Comparison of ENCODE assay signal across 17 cellular contexts in the genomic region with DNA sequence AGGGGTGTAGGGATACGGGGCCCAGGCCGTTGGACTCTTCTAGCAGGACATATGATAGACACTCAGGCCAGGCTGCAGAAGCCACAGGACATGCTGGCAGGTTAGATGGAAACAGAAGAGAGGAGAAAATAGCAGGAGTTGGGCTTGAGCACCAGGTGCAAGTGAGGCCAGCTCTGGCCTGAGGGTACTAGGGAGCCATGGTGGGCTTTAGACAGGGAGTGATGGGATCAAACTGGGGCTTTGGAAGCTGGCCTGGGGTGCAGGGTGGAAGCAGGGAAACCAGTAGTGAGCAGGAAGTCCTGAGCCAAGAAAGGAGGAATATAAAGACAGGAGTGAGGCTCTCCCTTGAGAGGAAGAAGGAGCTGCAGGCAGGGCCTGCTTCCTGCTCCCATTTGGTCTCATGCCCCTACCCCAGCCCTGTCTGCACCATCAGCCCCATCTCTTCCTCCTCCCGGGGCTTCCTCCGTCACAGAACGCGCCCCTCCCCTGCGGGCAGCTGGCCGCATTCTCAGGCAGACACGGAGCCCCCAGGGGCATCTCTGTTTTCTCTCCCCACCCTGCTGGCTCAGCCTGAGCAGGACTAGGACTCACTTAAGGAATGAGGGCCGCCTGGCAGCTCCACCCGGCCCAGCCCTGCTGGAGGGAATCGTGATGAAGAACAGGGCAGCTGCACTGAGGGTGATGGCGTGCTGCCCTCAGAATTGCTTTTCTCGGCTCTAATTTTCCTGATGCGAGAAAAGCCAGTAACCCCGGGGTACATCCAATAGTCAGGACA.
DNase-seq lines count a peak whose midpoint lies in the region; ATAC-seq, FAIRE-seq and TF ChIP-seq lines count a peak whose summit lies in the region.
"Had no signal": no experiment of that assay in that cellular context is flagged by ENCODE, and none has a peak within 500 bp of the region (broad histone marks: within the 10 kb centered on the region; RNA-seq: fewer than 3 reads in every experiment).

No MANE protein-coding gene starts in this region.

- no peak for TF ChIP-seq EP300 in H1 (IDR thresholded peaks at IDR 0.05; ENCODE audit: borderline replicate concordance in 1 of 2, low read depth in 2 of 2, low read length in 2 of 2)
- TF ChIP-seq EP300 in tibial nerve (IDR thresholded peaks at IDR 0.05), result no peak

- H3K9me2 ChIP-seq in GM23338 (ENCODE audit: insufficient read depth), result no peaks in the 10 kb centered on the region

- no peaks in the 10 kb centered on the region for H3K36me3 Mint-ChIP-seq in GM23338 (ENCODE audit: low read depth)
- H3K36me3 Mint-ChIP-seq: activated naive CD4-positive, alpha-beta T cell treated with anti-CD3 and anti-CD28 coated beads, Interleukin-2, amount 50 U/mL, for 24 hours had no signal

- H2BK20ac ChIP-seq in H1 (ENCODE audit: low read length), result no peak overlapping the region

- DNase-seq in GM23338 (ENCODE audit: low spot score) (no peak), H1 (ENCODE audit: low read depth in 1 of 2, low spot score in 2 of 2) (no peak), mesenchymal stem cell (peak; percentile 22), spleen (no peak), NCI-H526 treated with DMSO at 0.1 percent for 48 hours (lab: John Stamatoyannopoulos, UW) (no peak), tibial nerve (ENCODE audit: low spot score in 2 of 2) (no peak)
- no peak for DNase-seq in effector CD4-positive, alpha-beta T cell
- DNase-seq: activated CD4-positive, alpha-beta T cell treated with anti-CD3 and anti-CD28 coated beads for 36 hours; activated CD8-positive, alpha-beta memory T cell treated with anti-CD3 and anti-CD28 coated beads, Interleukin-2, amount 50 U/mL, for 48 hours; BE2C; DMS153; H9 had no signal

- intact Hi-C loops in spleen (cut with DNase I; ENCODE audit: low total_unique reads), result no loop called here

- H2AFZ ChIP-seq in GM23338 (no peak overlapping the region), H1 (ENCODE audit: low read length) (no peak overlapping the region), mesenchymal stem cell (ENCODE audit: low read depth, low read length) (no peak overlapping the region)

- no peak for FAIRE-seq in H1 (lab: Jason Lieb, UNC)
- FAIRE-seq: keratinocyte had no signal

- H3K4me1 Mint-ChIP-seq in GM23338, result no peaks in the 10 kb centered on the region
- H3K4me1 Mint-ChIP-seq: activated CD4-positive, alpha-beta T cell treated with anti-CD3 and anti-CD28 coated beads for 36 hours; activated naive CD4-positive, alpha-beta T cell treated with anti-CD3 and anti-CD28 coated beads, Interleukin-2, amount 50 U/mL, for 24 hours had no signal

- H3K18ac ChIP-seq in H1 (ENCODE audit: extremely low read depth, low read length), result no peak overlapping the region
- H3K18ac ChIP-seq in mesenchymal stem cell (ENCODE audit: low read depth in 1 of 2, low read length in 2 of 2), result peak overlapping the region in 1 of 2 experiments; percentile 70

- H2BK15ac ChIP-seq in H1 (ENCODE audit: low read length) (no peak overlapping the region), mesenchymal stem cell (ENCODE audit: low read depth, poor library complexity, severe bottlenecking) (peak overlapping the region; percentile 54)

- H3K27me3 ChIP-seq in GM23338 (ENCODE audit: insufficient read depth) (no peaks in the 10 kb centered on the region), H1 (replicated peaks in 1 of 4; ENCODE audit: control insufficient read depth in 3 of 4, extremely low read depth in 1 of 4, insufficient read depth in 3 of 4, low read length in 3 of 4) (no peaks in the 10 kb centered on the region), mesenchymal stem cell (ENCODE audit: control insufficient read depth in 1 of 2, insufficient read depth in 1 of 2, low read length in 2 of 2) (no peaks in the 10 kb centered on the region), spleen (replicated peaks in 1 of 7) (no peaks in the 10 kb centered on the region), tibial nerve (no peaks in the 10 kb centered on the region)
- H3K27me3 ChIP-seq: BE2C, tibial artery had no signal

- TF ChIP-seq CTCF in GM23338 (conservative IDR thresholded peaks at IDR 0.05; ENCODE audit: low read depth in 2 of 2) (no peak), H1 (IDR thresholded peaks at IDR 0.05; ENCODE audit: control extremely low read depth in 1 of 3, insufficient read depth in 1 of 3, low read depth in 1 of 3, low read length in 3 of 3) (no peak), spleen (IDR thresholded peaks at IDR 0.05 in 8 of 11, conservative IDR thresholded peaks at IDR 0.05 in 3 of 11) (no peak), tibial nerve (IDR thresholded peaks at IDR 0.05) (no peak)

- no peak overlapping the region for H4K91ac ChIP-seq in H1 (replicated peaks; ENCODE audit: insufficient read length, low read length)
- H4K91ac ChIP-seq in mesenchymal stem cell (ENCODE audit: low read length), result no peak overlapping the region

- H2AK5ac ChIP-seq in H1 (ENCODE audit: low read depth, low read length) (no peak overlapping the region), mesenchymal stem cell (ENCODE audit: low read length, severe bottlenecking) (no peak overlapping the region)

- TF ChIP-seq POLR2A in H1 (IDR thresholded peaks at IDR 0.05; ENCODE audit: control extremely low read depth in 1 of 2, low read depth in 2 of 2, low read length in 2 of 2), result no peak
- no peak for TF ChIP-seq POLR2A in spleen (IDR thresholded peaks at IDR 0.05)
- no peak for TF ChIP-seq POLR2A in tibial nerve (IDR thresholded peaks at IDR 0.05)

- H3K23me2 ChIP-seq in H1 (ENCODE audit: low read depth, low read length), result no peaks in the 10 kb centered on the region

- H3K56ac ChIP-seq in H1 (replicated peaks; ENCODE audit: insufficient read length, low read depth, low read length), result no peak overlapping the region

- no peak overlapping the region for H3K27ac ChIP-seq in GM23338 (ENCODE audit: low read depth)
- no peak overlapping the region for H3K27ac ChIP-seq in H1 (ENCODE audit: low read depth, low read length)
- H3K27ac ChIP-seq in mesenchymal stem cell (ENCODE audit: low read length, poor library complexity, severe bottlenecking), result no peak overlapping the region
- H3K27ac ChIP-seq in spleen, result peak overlapping the region in 5 of 8 donors; percentile 42 to 62 (median 51)
- H3K27ac ChIP-seq in tibial nerve, result no peak overlapping the region
- H3K27ac ChIP-seq: tibial artery had no signal

- H3K27me3 Mint-ChIP-seq in GM23338 (ENCODE audit: insufficient read depth, low read depth, poor library complexity), result peaks cover 7% of the 10 kb centered on the region
- H3K27me3 Mint-ChIP-seq: activated CD4-positive, alpha-beta T cell treated with anti-CD3 and anti-CD28 coated beads for 36 hours; activated naive CD4-positive, alpha-beta T cell treated with anti-CD3 and anti-CD28 coated beads, Interleukin-2, amount 50 U/mL, for 24 hours had no signal

- H3K4me3 ChIP-seq in GM23338, result no peak overlapping the region
- no peak overlapping the region for H3K4me3 ChIP-seq in H1 (ENCODE audit: extremely low read depth in 1 of 4, insufficient read depth in 2 of 4, low read depth in 3 of 4, low read length in 4 of 4)
- H3K4me3 ChIP-seq in mesenchymal stem cell (ENCODE audit: insufficient read depth in 1 of 2, low read depth in 1 of 2, low read length in 2 of 2), result peak overlapping the region in 1 of 2 experiments; percentile 33
- H3K4me3 ChIP-seq in spleen, result no peak overlapping the region
- no peak overlapping the region for H3K4me3 ChIP-seq in tibial nerve
- H3K4me3 ChIP-seq: tibial artery had no signal

- H2BK120ac ChIP-seq in H1 (replicated peaks; ENCODE audit: low read depth, low read length), result no peak overlapping the region
- peak overlapping the region; percentile 88 for H2BK120ac ChIP-seq in mesenchymal stem cell (ENCODE audit: low read depth, low read length)

- no peak overlapping the region for H4K5ac ChIP-seq in H1 (ENCODE audit: insufficient read length, low read depth, low read length)

- H3K4ac ChIP-seq in H1 (replicated peaks; ENCODE audit: insufficient read length, low read depth, low read length) (no peak overlapping the region), mesenchymal stem cell (ENCODE audit: low read depth in 1 of 2, low read length in 2 of 2) (no peak overlapping the region)

- POLR2A ChIA-PET in H1 (lab: Charles Lee; ENCODE audit: partially characterized antibody), result interaction anchor here (1.1 to 1.2 kb wide), 3 partner anchors 13 to 70 kb away, joined by 3 to 4 read pairs (median 3); no protein-coding TSS in a partner anchor

- TF ChIP-seq RAD21 in H1 (IDR thresholded peaks at IDR 0.05 in 1 of 2, conservative IDR thresholded peaks at IDR 0.05 in 1 of 2; ENCODE audit: low read depth in 2 of 2, low read length in 2 of 2), result no peak

- H3K9me3 ChIP-seq in H1 (ENCODE audit: insufficient read depth in 2 of 2, low read depth in 1 of 2, low read length in 1 of 2) (no peaks in the 10 kb centered on the region), mesenchymal stem cell (ENCODE audit: control insufficient read depth, low read length) (no peaks in the 10 kb centered on the region), spleen (no peaks in the 10 kb centered on the region), tibial nerve (no peaks in the 10 kb centered on the region)
- H3K9me3 ChIP-seq: BE2C, tibial artery had no signal

- H3K4me2 ChIP-seq in GM23338 (no peak overlapping the region), H1 (ENCODE audit: insufficient read depth in 1 of 2, low read depth in 2 of 2, low read length in 2 of 2) (no peak overlapping the region), mesenchymal stem cell (ENCODE audit: low read length, poor library complexity, severe bottlenecking) (no peak overlapping the region)

- H3K36me3 ChIP-seq in GM23338 (ENCODE audit: insufficient read depth) (no peaks in the 10 kb centered on the region), H1 (ENCODE audit: control insufficient read depth in 2 of 4, insufficient read depth in 4 of 4, low read length in 3 of 4) (no peaks in the 10 kb centered on the region), mesenchymal stem cell (ENCODE audit: control insufficient read depth in 1 of 2, insufficient read depth in 2 of 2, low read depth in 1 of 2, low read length in 2 of 2) (peaks cover 0 to 18% of the 10 kb centered on the region in 2 experiments), spleen (peaks cover 0 to 8% (median 0%) of the 10 kb centered on the region in 6 donors), tibial nerve (no peaks in the 10 kb centered on the region)
- H3K36me3 ChIP-seq: BE2C, tibial artery had no signal

- no peak overlapping the region for H3K27ac Mint-ChIP-seq in GM23338
- H3K27ac Mint-ChIP-seq: activated CD4-positive, alpha-beta T cell treated with anti-CD3 and anti-CD28 coated beads for 36 hours; activated naive CD4-positive, alpha-beta T cell treated with anti-CD3 and anti-CD28 coated beads, Interleukin-2, amount 50 U/mL, for 24 hours; T-helper 2 cell treated with Interferon-gamma antibody and Interleukin-4, amounts not matched to agents 5 μg/mL and 100 μg/mL, for 36 hours had no signal

- H3K79me2 ChIP-seq in GM23338 (replicated peaks; ENCODE audit: insufficient read depth) (no peaks in the 10 kb centered on the region), H1 (ENCODE audit: control insufficient read depth in 1 of 2, insufficient read depth in 2 of 2, low read length in 2 of 2) (no peaks in the 10 kb centered on the region)

- CTCF ChIA-PET in H1 (lab: Charles Lee; ENCODE audit: partially characterized antibody), result interaction anchor here (0.6 to 2.3 kb wide), 10 partner anchors 8 to 136 kb away, joined by 3 to 12 read pairs (median 3); no protein-coding TSS in a partner anchor

- H2BK12ac ChIP-seq in H1 (ENCODE audit: low read depth, low read length) (no peak overlapping the region), mesenchymal stem cell (ENCODE audit: low read length in 2 of 2) (no peak overlapping the region)

- H3K4me1 ChIP-seq in GM23338 (ENCODE audit: insufficient read depth), result no peaks in the 10 kb centered on the region
- H3K4me1 ChIP-seq in H1 (replicated peaks in 1 of 4; ENCODE audit: control insufficient read depth in 3 of 4, insufficient read depth in 4 of 4, low read length in 3 of 4), result peaks cover 0 to 3% (median 1%) of the 10 kb centered on the region in 4 experiments; a peak in 3 of 7 replicates
- H3K4me1 ChIP-seq in mesenchymal stem cell (ENCODE audit: control insufficient read depth, insufficient read depth, low read depth, low read length), result peaks cover 8% of the 10 kb centered on the region
- H3K4me1 ChIP-seq in spleen, result peaks cover 11 to 59% (median 36%) of the 10 kb centered on the region in 6 donors
- peaks cover 0 to 11% (median 0%) of the 10 kb centered on the region in 4 donors for H3K4me1 ChIP-seq in tibial nerve
- H3K4me1 ChIP-seq: BE2C had no signal

- no peaks in the 10 kb centered on the region for H4K20me1 ChIP-seq in GM23338 (replicated peaks; ENCODE audit: insufficient read depth)
- no peaks in the 10 kb centered on the region for H4K20me1 ChIP-seq in H1 (replicated peaks in 1 of 2; ENCODE audit: control insufficient read depth in 1 of 2, insufficient read depth in 2 of 2, low read length in 2 of 2)

- H3K4me3 Mint-ChIP-seq in GM23338, result no peak overlapping the region
- H3K4me3 Mint-ChIP-seq: activated CD4-positive, alpha-beta T cell treated with anti-CD3 and anti-CD28 coated beads for 36 hours; activated naive CD4-positive, alpha-beta T cell treated with anti-CD3 and anti-CD28 coated beads, Interleukin-2, amount 50 U/mL, for 24 hours; H9; T-helper 2 cell treated with Interferon-gamma antibody and Interleukin-4, amounts not matched to agents 5 μg/mL and 100 μg/mL, for 36 hours had no signal

- H3F3A ChIP-seq in GM23338 (replicated peaks; ENCODE audit: low read depth), result no peaks in the 10 kb centered on the region

- ATAC-seq in GM23338 (peak; percentile 71), HG02588 (IDR thresholded peaks at IDR 0.05; ENCODE audit: unreplicated experiment) (no peak)
- ATAC-seq: activated CD4-positive, alpha-beta T cell treated with anti-CD3 and anti-CD28 coated beads for 36 hours had no signal

- H3K79me1 ChIP-seq in H1 (ENCODE audit: low read depth, low read length) (no peaks in the 10 kb centered on the region; the same call in 1 of the 2 replicates), mesenchymal stem cell (replicated peaks; ENCODE audit: low read length, poor library complexity, severe bottlenecking) (peaks cover 39% of the 10 kb centered on the region)

- H4K8ac ChIP-seq in H1 (ENCODE audit: extremely low read depth, insufficient read depth, low read length) (no peak overlapping the region), mesenchymal stem cell (ENCODE audit: low read length) (peak overlapping the region; percentile 56)

- H3K9ac ChIP-seq in H1 (replicated peaks in 1 of 4; ENCODE audit: extremely low read depth in 1 of 4, low read depth in 3 of 4, low read length in 3 of 4) (no peak overlapping the region), mesenchymal stem cell (ENCODE audit: low read length) (peak overlapping the region; percentile 42)

- H2BK5ac ChIP-seq in H1 (ENCODE audit: low read depth, low read length) (no peak overlapping the region), mesenchymal stem cell (ENCODE audit: low read depth, low read length, poor library complexity, severe bottlenecking) (no peak overlapping the region)

- H3K14ac ChIP-seq in H1 (ENCODE audit: insufficient read length), result no peak overlapping the region
- no peak overlapping the region for H3K14ac ChIP-seq in mesenchymal stem cell (ENCODE audit: low read length in 2 of 2)

- no peaks in the 10 kb centered on the region for H3K9me3 Mint-ChIP-seq in GM23338
- H3K9me3 Mint-ChIP-seq: activated naive CD4-positive, alpha-beta T cell treated with anti-CD3 and anti-CD28 coated beads, Interleukin-2, amount 50 U/mL, for 24 hours; H9; T-helper 2 cell treated with Interferon-gamma antibody and Interleukin-4, amounts not matched to agents 5 μg/mL and 100 μg/mL, for 36 hours had no signal

- 84% methylated on average over 13 of the region's 16 CpGs; no CpG with 5 or more reads in 1 of the 2 experiments for WGBS in H1 (ENCODE audit: extremely low coverage in 1 of 2, insufficient coverage in 1 of 2, insufficient read length in 1 of 2, insufficient replicate concordance in 2 of 2, low coverage in 1 of 2, low lambda C conversion rate in 2 of 2, missing lambda C conversion rate in 1 of 2), 2 experiments
- WGBS in mesenchymal stem cell, result 81% methylated on average over 16 of the region's 16 CpGs
- WGBS in spleen, 5 donors, result 47 to 75% (median 69%) methylated on average over 15 to 16 of the region's 16 CpGs
- 44 to 47% methylated on average over 16 of the region's 16 CpGs for WGBS in tibial nerve, 2 donors

- H3K23ac ChIP-seq in H1 (ENCODE audit: insufficient read length) (no peak overlapping the region), mesenchymal stem cell (ENCODE audit: low read length in 2 of 2) (no peak overlapping the region)

Comparison
In these comparisons a context has a peak if more than half of its experiments do, and no peak if none do; other contexts are left out.
1. H3K27ac ChIP-seq: peak in spleen (5 of 8); none in GM23338 (single experiment), H1 (single experiment), mesenchymal stem cell (single experiment) and tibial nerve (0 of 4).